Comparison of ENCODE assay signal across 19 cellular contexts in genomic region chr18:13264091-13264777, GRCh38. TPM values are rescaled to one million over a fixed set of nuclear protein-coding genes. Genes with fewer than 3 reads are reported as not detected.
DNase-seq lines count a peak whose midpoint lies in the region; ATAC-seq lines count a peak whose summit lies in the region.
"Had no signal": no experiment of that assay in that cellular context is flagged by ENCODE, and none has a peak within 500 bp of the region (broad histone marks: within the 10 kb centered on the region; RNA-seq: fewer than 3 reads in every experiment).

No MANE protein-coding gene starts in this region.

- no peaks in the 10 kb centered on the region for H3K36me3 ChIP-seq in stomach smooth muscle (ENCODE audit: control insufficient read depth in 2 of 2, insufficient read depth in 2 of 2, low read length in 2 of 2)
- H3K36me3 ChIP-seq: brain microvascular endothelial cell, ovary had no signal

- intact Hi-C loops in activated CD4-positive, alpha-beta memory T cell treated with anti-CD3 and anti-CD28 coated beads for 36 hours (cut with micrococcal nuclease), result no loop called here

- no peaks in the 10 kb centered on the region for H3K27me3 ChIP-seq in stomach smooth muscle (ENCODE audit: control insufficient read depth in 1 of 2, insufficient read depth in 2 of 2, low read length in 2 of 2)
- H3K27me3 ChIP-seq: brain microvascular endothelial cell, ovary had no signal

- peaks cover 90% of the 10 kb centered on the region for H3K4me1 ChIP-seq in stomach smooth muscle (ENCODE audit: control insufficient read depth, insufficient read depth, low read length)

- no peak overlapping the region for H3K4me3 Mint-ChIP-seq in activated CD4-positive, alpha-beta memory T cell treated with anti-CD3 and anti-CD28 coated beads for 36 hours
- H3K4me3 Mint-ChIP-seq: activated B cell treated with CpG ODN at 0.5 μM for 24 hours, GM23338, IgD-negative memory B cell had no signal

- no peak overlapping the region for H3K27ac Mint-ChIP-seq in activated CD4-positive, alpha-beta memory T cell treated with anti-CD3 and anti-CD28 coated beads for 36 hours
- H3K27ac Mint-ChIP-seq: activated B cell treated with CpG ODN at 0.5 μM for 24 hours, GM23338, IgD-negative memory B cell had no signal

- H3K36me3 Mint-ChIP-seq in activated CD4-positive, alpha-beta memory T cell treated with anti-CD3 and anti-CD28 coated beads for 36 hours, result no peaks in the 10 kb centered on the region

- H3K27ac ChIP-seq in cingulate gyrus (ENCODE audit: low read depth, low read length) (peak overlapping the region; percentile 51), stomach smooth muscle (ENCODE audit: low read length) (peak overlapping the region; percentile 86)
- H3K27ac ChIP-seq: brain microvascular endothelial cell, ovary had no signal

- no peaks in the 10 kb centered on the region for H3K9me3 ChIP-seq in stomach smooth muscle (ENCODE audit: control insufficient read depth in 2 of 2, low read length in 2 of 2)
- H3K9me3 ChIP-seq: mucosa of descending colon, ovary had no signal

- H3K4me1 Mint-ChIP-seq in activated CD4-positive, alpha-beta memory T cell treated with anti-CD3 and anti-CD28 coated beads for 36 hours (ENCODE audit: low read depth), result peaks cover 73% of the 10 kb centered on the region

- CTCF ChIA-PET in activated CD4-positive, alpha-beta memory T cell treated with anti-CD3 and anti-CD28 coated beads for 36 hours (lab: Charles Lee), result no interaction called here

- DNase-seq in activated CD4-positive, alpha-beta memory T cell treated with anti-CD3 and anti-CD28 coated beads for 36 hours, result peak; percentile 6
- DNase-seq in left lobe of liver (ENCODE audit: low spot score) (peak; percentile 43), germinal center (ENCODE audit: low spot score) (no peak), DMS153 (lab: John Stamatoyannopoulos, UW) (no peak)
- DNase-seq: activated B cell treated with CpG ODN at 0.5 μM for 24 hours; activated naive CD4-positive, alpha-beta T cell treated with anti-CD3 and anti-CD28 coated beads, Interleukin-2, amount 50 U/mL, for 16 hours; brain microvascular endothelial cell; effector CD4-positive, alpha-beta T cell; mucosa of descending colon; NCI-H187 treated with DMSO at 0.1 percent for 48 hours; ovary; SHP77; small intestine; T-helper 17 cell had no signal

- H3K9ac ChIP-seq in stomach smooth muscle (ENCODE audit: low read length in 2 of 2), result no peak overlapping the region

- H3K27me3 Mint-ChIP-seq in activated CD4-positive, alpha-beta memory T cell treated with anti-CD3 and anti-CD28 coated beads for 36 hours, result peaks cover 14% of the 10 kb centered on the region
- H3K27me3 Mint-ChIP-seq: T-helper 17 cell had no signal

- H3K4me3 ChIP-seq in stomach smooth muscle (ENCODE audit: low read length in 2 of 2), result peak overlapping the region in 1 of 2 donors; percentile 29
- H3K4me3 ChIP-seq: GM23338, mucosa of descending colon, ovary had no signal

- no peaks in the 10 kb centered on the region for H3K9me3 Mint-ChIP-seq in activated CD4-positive, alpha-beta memory T cell treated with anti-CD3 and anti-CD28 coated beads for 36 hours
- H3K9me3 Mint-ChIP-seq: activated B cell treated with CpG ODN at 0.5 μM for 24 hours, GM23338 had no signal

- ATAC-seq in left lobe of liver, result no peak
- no peak for ATAC-seq in GM21447 (IDR thresholded peaks at IDR 0.05; ENCODE audit: unreplicated experiment)
- ATAC-seq: GM23338, mucosa of descending colon, T-helper 17 cell had no signal

- POLR2A ChIA-PET in activated CD4-positive, alpha-beta memory T cell treated with anti-CD3 and anti-CD28 coated beads for 36 hours (lab: Charles Lee), result interaction anchor here (0.9 to 4.1 kb wide), 3 partner anchors 13 to 113 kb away, joined by 5 to 42 read pairs (median 23); no protein-coding TSS in a partner anchor

RNA-seq across cellular contexts. Expression of gene LDLRAD4, which starts 45.7 kb away (rescaled TPM):
- total RNA-seq in activated CD4-positive, alpha-beta memory T cell treated with anti-CD3 and anti-CD28 coated beads for 36 hours, result 10 to 100 TPM; 28.4 to 30.1 TPM
- 41.9 TPM for total RNA-seq in left lobe of liver

Comparison
In these comparisons a context has a peak if more than half of its experiments do, and no peak if none do; other contexts are left out.
1. DNase-seq: peak in activated CD4-positive, alpha-beta memory T cell treated with anti-CD3 and anti-CD28 coated beads for 36 hours (single experiment) and left lobe of liver (single experiment); none in germinal center (single experiment) and DMS153 (single experiment).